ENCODE assay signal across 11 cellular contexts in genomic region chr7:104052979-104053378, GRCh38.
"Had no signal": no experiment of that assay in that cellular context is flagged by ENCODE, and none has a peak within 500 bp of the region (broad histone marks: within the 10 kb centered on the region; RNA-seq: fewer than 3 reads in every experiment).

No MANE protein-coding gene starts in this region.

- H3K4me2 ChIP-seq: GM23338 had no signal

- H2AFZ ChIP-seq: GM23248, GM23338 had no signal

- H3K27ac ChIP-seq: GM23248 had no signal

- H3K9ac ChIP-seq: GM23248 had no signal

- H3K36me3 ChIP-seq: HAP-1 had no signal

- FAIRE-seq: H1, H54 had no signal

- ATAC-seq: GM23338, HCT116 had no signal

- H3K4me3 ChIP-seq: GM23248, GM23338, HAP-1 had no signal

- H3K9me3 ChIP-seq: HAP-1 had no signal

- DNase-seq: GM23248, GOT3, H7, H9, HCEC 1CT, HFFc6 had no signal
